In the genomic region with DNA sequence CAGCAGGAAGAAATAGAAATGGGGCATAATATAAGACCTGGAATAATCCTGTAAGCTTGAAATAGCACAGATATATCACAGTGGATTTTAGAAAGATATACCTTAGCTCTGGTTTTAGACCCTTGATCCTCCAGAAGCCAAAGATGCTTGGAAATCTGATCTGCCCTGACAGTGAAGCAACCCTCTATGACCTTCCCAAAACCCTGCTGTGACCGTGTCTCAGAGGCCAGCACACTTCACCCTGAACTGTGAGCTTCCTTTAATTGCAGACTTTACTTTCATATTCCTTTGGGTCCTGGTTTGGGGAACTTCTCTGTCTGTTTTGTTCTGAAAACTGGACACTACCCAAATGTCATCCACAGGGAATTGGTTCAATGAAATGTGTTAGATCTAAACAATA, we compare ENCODE assay signal across 19 cellular contexts. TPM values are rescaled to one million over a fixed set of nuclear protein-coding genes. Genes with fewer than 3 reads are reported as not detected.
DNase-seq lines count a peak whose midpoint lies in the region; ATAC-seq, FAIRE-seq and TF ChIP-seq lines count a peak whose summit lies in the region.
"Had no signal": no experiment of that assay in that cellular context is flagged by ENCODE, and none has a peak within 500 bp of the region (broad histone marks: within the 10 kb centered on the region; RNA-seq: fewer than 3 reads in every experiment).

No MANE protein-coding gene starts in this region.

- FAIRE-seq in H54 (lab: Jason Lieb, UNC): peak; percentile 23
- FAIRE-seq in H1 (lab: Jason Lieb, UNC): no peak
- FAIRE-seq: GM12891, GM18507 had no signal

- no peak for TF ChIP-seq EP300 in H1 (IDR thresholded peaks at IDR 0.05; ENCODE audit: borderline replicate concordance in 1 of 2, low read depth in 2 of 2, low read length in 2 of 2)

- H4K5ac ChIP-seq in H1 (ENCODE audit: insufficient read length, low read depth, low read length): no peak overlapping the region

- TF ChIP-seq POLR2A in H54 (IDR thresholded peaks at IDR 0.05; ENCODE audit: low read depth, low read length): no peak
- no peak for TF ChIP-seq POLR2A in H1 (IDR thresholded peaks at IDR 0.05; ENCODE audit: control extremely low read depth in 1 of 2, low read depth in 2 of 2, low read length in 2 of 2)
- TF ChIP-seq POLR2A in esophagus squamous epithelium (IDR thresholded peaks at IDR 0.05): no peak

- no peak overlapping the region for H4K91ac ChIP-seq in H1 (replicated peaks; ENCODE audit: insufficient read length, low read length)

- no peak for TF ChIP-seq RAD21 in H1 (IDR thresholded peaks at IDR 0.05 in 1 of 2, conservative IDR thresholded peaks at IDR 0.05 in 1 of 2; ENCODE audit: low read depth in 2 of 2, low read length in 2 of 2)

- no peaks in the 10 kb centered on the region for H3K36me3 Mint-ChIP-seq in GM23338 (ENCODE audit: low read depth)
- H3K36me3 Mint-ChIP-seq: CD4-positive, alpha-beta memory T cell had no signal

- H3K79me2 ChIP-seq in GM23338 (replicated peaks; ENCODE audit: insufficient read depth) (no peaks in the 10 kb centered on the region), H1 (ENCODE audit: control insufficient read depth in 1 of 2, insufficient read depth in 2 of 2, low read length in 2 of 2) (no peaks in the 10 kb centered on the region)

- H3K9me3 Mint-ChIP-seq in GM23338: no peaks in the 10 kb centered on the region
- H3K9me3 Mint-ChIP-seq: H9 had no signal

- no peak overlapping the region for H3K23ac ChIP-seq in H1 (ENCODE audit: insufficient read length)

- H3K4ac ChIP-seq in H1 (replicated peaks; ENCODE audit: insufficient read length, low read depth, low read length): no peak overlapping the region

- H3K27me3 ChIP-seq in GM23338 (ENCODE audit: insufficient read depth): peaks cover 3% of the 10 kb centered on the region
- no peaks in the 10 kb centered on the region for H3K27me3 ChIP-seq in H1 (replicated peaks in 1 of 4; ENCODE audit: control insufficient read depth in 3 of 4, extremely low read depth in 1 of 4, insufficient read depth in 3 of 4, low read length in 3 of 4)
- peaks cover 0 to 3% (median 0%) of the 10 kb centered on the region in 4 donors for H3K27me3 ChIP-seq in esophagus squamous epithelium

- H3K9me2 ChIP-seq in GM23338 (ENCODE audit: insufficient read depth): no peaks in the 10 kb centered on the region; the same call in 1 of the 2 replicates

- H4K20me1 ChIP-seq in GM23338 (replicated peaks; ENCODE audit: insufficient read depth) (no peaks in the 10 kb centered on the region), H1 (replicated peaks in 1 of 2; ENCODE audit: control insufficient read depth in 1 of 2, insufficient read depth in 2 of 2, low read length in 2 of 2) (no peaks in the 10 kb centered on the region)

- no peak overlapping the region for H3K27ac ChIP-seq in GM23338 (ENCODE audit: low read depth)
- no peak overlapping the region for H3K27ac ChIP-seq in H1 (ENCODE audit: low read depth, low read length)
- no peak overlapping the region for H3K27ac ChIP-seq in esophagus squamous epithelium

- no peaks in the 10 kb centered on the region for H3K27me3 Mint-ChIP-seq in GM23338 (ENCODE audit: insufficient read depth, low read depth, poor library complexity)

- no peak overlapping the region for H3K9ac ChIP-seq in H1 (replicated peaks in 1 of 4; ENCODE audit: extremely low read depth in 1 of 4, low read depth in 3 of 4, low read length in 3 of 4)

- POLR2A ChIA-PET in H1 (lab: Charles Lee; ENCODE audit: partially characterized antibody): no interaction called here

- no peak overlapping the region for H2BK20ac ChIP-seq in H1 (ENCODE audit: low read length)

- peaks cover 9% of the 10 kb centered on the region for H3K4me1 ChIP-seq in GM23338 (ENCODE audit: insufficient read depth)
- H3K4me1 ChIP-seq in H1 (replicated peaks in 1 of 4; ENCODE audit: control insufficient read depth in 3 of 4, insufficient read depth in 4 of 4, low read length in 3 of 4): no peaks in the 10 kb centered on the region; a peak in 1 of 7 replicates
- peaks cover 0 to 17% (median 0%) of the 10 kb centered on the region in 3 donors for H3K4me1 ChIP-seq in esophagus squamous epithelium

- H3K4me3 ChIP-seq in GM23338: no peak overlapping the region
- H3K4me3 ChIP-seq in H1 (ENCODE audit: extremely low read depth in 1 of 4, insufficient read depth in 2 of 4, low read depth in 3 of 4, low read length in 4 of 4): no peak overlapping the region
- no peak overlapping the region for H3K4me3 ChIP-seq in esophagus squamous epithelium

- CTCF ChIA-PET in H1 (lab: Charles Lee; ENCODE audit: partially characterized antibody): interaction anchor here (0.6 to 1.9 kb wide), 4 partner anchors 9 to 241 kb away, joined by 3 to 6 read pairs (median 4); no protein-coding TSS in a partner anchor

- H3K4me2 ChIP-seq in GM23338 (no peak overlapping the region), H1 (ENCODE audit: insufficient read depth in 1 of 2, low read depth in 2 of 2, low read length in 2 of 2) (no peak overlapping the region)

- H3K9me3 ChIP-seq in H1 (ENCODE audit: insufficient read depth in 2 of 2, low read depth in 1 of 2, low read length in 1 of 2) (no peaks in the 10 kb centered on the region), esophagus squamous epithelium (no peaks in the 10 kb centered on the region)

- H3K36me3 ChIP-seq in GM23338 (ENCODE audit: insufficient read depth) (no peaks in the 10 kb centered on the region), H1 (ENCODE audit: control insufficient read depth in 2 of 4, insufficient read depth in 4 of 4, low read length in 3 of 4) (no peaks in the 10 kb centered on the region), esophagus squamous epithelium (no peaks in the 10 kb centered on the region)

- H3F3A ChIP-seq in GM23338 (replicated peaks; ENCODE audit: low read depth): no peaks in the 10 kb centered on the region

- peak; percentile 55 for ATAC-seq in GM23338
- ATAC-seq: HCT116 had no signal

- H3K14ac ChIP-seq in H1 (ENCODE audit: insufficient read length): no peak overlapping the region

- DNase-seq in GM23338 (ENCODE audit: low spot score) (peak; percentile 6), H54 (ENCODE audit: insufficient read length, low spot score) (no peak), H1 (ENCODE audit: low read depth in 1 of 2, low spot score in 2 of 2) (no peak), esophagus squamous epithelium (lab: John Stamatoyannopoulos, UW) (no peak), cortex of kidney (lab: John Stamatoyannopoulos, UW) (no peak)
- DNase-seq in activated T-cell treated with anti-CD3 and anti-CD28 coated beads, Interleukin-2, amount 50 U/mL, for 1 hour: no peak
- DNase-seq: C1 segment of cervical spinal cord; Calu3; CD4-positive, alpha-beta memory T cell; COR-L47; DMS53; DMS79 treated with DMSO at 0.1 percent for 48 hours; GF-D8; GOT3; H9 had no signal

- H3K18ac ChIP-seq in H1 (ENCODE audit: extremely low read depth, low read length): no peak overlapping the region

- H3K79me1 ChIP-seq in H1 (ENCODE audit: low read depth, low read length): no peaks in the 10 kb centered on the region

- peaks cover 17% of the 10 kb centered on the region for H3K4me1 Mint-ChIP-seq in GM23338
- H3K4me1 Mint-ChIP-seq: CD4-positive, alpha-beta memory T cell had no signal

- no peak overlapping the region for H3K4me3 Mint-ChIP-seq in GM23338
- H3K4me3 Mint-ChIP-seq: CD4-positive, alpha-beta memory T cell; H9 had no signal

- H3K27ac Mint-ChIP-seq in GM23338: no peak overlapping the region
- H3K27ac Mint-ChIP-seq: CD4-positive, alpha-beta memory T cell; H9 had no signal

- H4K8ac ChIP-seq in H1 (ENCODE audit: extremely low read depth, insufficient read depth, low read length): no peak overlapping the region

- H3K23me2 ChIP-seq in H1 (ENCODE audit: low read depth, low read length): no peaks in the 10 kb centered on the region; the same call in 1 of the 2 replicates

- WGBS in H1 (ENCODE audit: extremely low coverage in 1 of 2, insufficient coverage in 1 of 2, insufficient read length in 1 of 2, insufficient replicate concordance in 2 of 2, low coverage in 1 of 2, low lambda C conversion rate in 2 of 2, missing lambda C conversion rate in 1 of 2), 2 experiments: 73% methylated on average over 1 of the region's 1 CpG; no CpG with 5 or more reads in 1 of the 2 experiments
- WGBS in esophagus squamous epithelium, 2 donors: 40 to 73% methylated on average over 1 of the region's 1 CpG

- H2BK5ac ChIP-seq in H1 (ENCODE audit: low read depth, low read length): no peak overlapping the region

- intact Hi-C loops in esophagus squamous epithelium (cut with DNase I): no loop called here

- H2AK5ac ChIP-seq in H1 (ENCODE audit: low read depth, low read length): no peak overlapping the region

- H2BK12ac ChIP-seq in H1 (ENCODE audit: low read depth, low read length): no peak overlapping the region

- no peak for TF ChIP-seq CTCF in GM23338 (conservative IDR thresholded peaks at IDR 0.05; ENCODE audit: low read depth in 2 of 2)
- no peak for TF ChIP-seq CTCF in H1 (IDR thresholded peaks at IDR 0.05; ENCODE audit: control extremely low read depth in 1 of 3, insufficient read depth in 1 of 3, low read depth in 1 of 3, low read length in 3 of 3)
- TF ChIP-seq CTCF in esophagus squamous epithelium (IDR thresholded peaks at IDR 0.05): no peak

- H2BK15ac ChIP-seq in H1 (ENCODE audit: low read length): no peak overlapping the region

- H2AFZ ChIP-seq in GM23338 (no peak overlapping the region), H1 (ENCODE audit: low read length) (no peak overlapping the region)

- no peak overlapping the region for H2BK120ac ChIP-seq in H1 (replicated peaks; ENCODE audit: low read depth, low read length)

- H3K56ac ChIP-seq in H1 (replicated peaks; ENCODE audit: insufficient read length, low read depth, low read length): no peak overlapping the region

TF ChIP-seq in GM23338, 12 proteins besides CTCF, POLR2A, EP300 and RAD21 (continues in another document):
- TF ChIP-seq POLR2AphosphoS5 (IDR thresholded peaks at IDR 0.05; ENCODE audit: low read depth) (no peak), EZH2phosphoT487 (IDR thresholded peaks at IDR 0.05; ENCODE audit: unreplicated experiment) (no peak)

TF ChIP-seq in H1, 55 proteins besides CTCF, POLR2A, EP300 and RAD21 (continues in another document):
- TF ChIP-seq CTBP2 (IDR thresholded peaks at IDR 0.05; ENCODE audit: borderline replicate concordance, insufficient read depth, insufficient read length, low read length) (no peak), HDAC2 (IDR thresholded peaks at IDR 0.05; ENCODE audit: borderline replicate concordance in 1 of 2, low read depth in 2 of 2, low read length in 2 of 2) (no peak)

RNA-seq across cellular contexts. Expression of a gene that starts 13.0 kb away (rescaled TPM):
- total RNA-seq in GM23338 (2014; rRNA removed; shearing (Covaris generic)): 1.1 and 2.7 TPM in 2 replicates
- polyA plus RNA-seq in GM23338 (2016; fragmentation: Nextera tagmentation; extraction: Ambion mirVana) (0.14 and 0.15 TPM in 2 replicates), H1 (2011; rRNA removed) (0.03 and 0.11 TPM in 2 replicates)
- total RNA-seq in H1 (2021; fragmentation: NEBNext Ultra II Directional; extraction: Animal tissue kit (Norgen Biotek cat#: 25700)): 0.69 and 0.78 TPM in 2 replicates
- 0.26 TPM for polyA plus RNA-seq in H1 (2011; cell fraction: cytosol; rRNA removed)
- 0.21 TPM for polyA plus RNA-seq in H1 (2011; cell fraction: nucleus; rRNA removed)
- polyA plus RNA-seq in H1 (2012, experiment 1 of 2): 0.09 to 1.1 TPM (median 0.18 TPM) in 4 replicates
- polyA plus RNA-seq in H1 (2012, experiment 2 of 2): not detected
- 0.18 TPM for polyA plus RNA-seq in H1 (2013, experiment 1 of 2)
- 0.11 TPM for polyA plus RNA-seq in H1 (2013, experiment 2 of 2)
- 0.07 and 1.1 TPM in 2 replicates for polyA minus RNA-seq in H1 (2011; rRNA and poly(A)+ RNA removed)
- polyA minus RNA-seq in H1 (2011; cell fraction: cytosol; rRNA and poly(A)+ RNA removed): not detected
- 0.30 TPM for polyA minus RNA-seq in H1 (2011; cell fraction: nucleus; rRNA and poly(A)+ RNA removed)
- total RNA-seq in esophagus squamous epithelium: 10 to 100 TPM; 21.0 to 42.0 (median 26.6) TPM
- total RNA-seq: A673; CD4-positive, alpha-beta memory T cell had no signal
